In the genomic region with DNA sequence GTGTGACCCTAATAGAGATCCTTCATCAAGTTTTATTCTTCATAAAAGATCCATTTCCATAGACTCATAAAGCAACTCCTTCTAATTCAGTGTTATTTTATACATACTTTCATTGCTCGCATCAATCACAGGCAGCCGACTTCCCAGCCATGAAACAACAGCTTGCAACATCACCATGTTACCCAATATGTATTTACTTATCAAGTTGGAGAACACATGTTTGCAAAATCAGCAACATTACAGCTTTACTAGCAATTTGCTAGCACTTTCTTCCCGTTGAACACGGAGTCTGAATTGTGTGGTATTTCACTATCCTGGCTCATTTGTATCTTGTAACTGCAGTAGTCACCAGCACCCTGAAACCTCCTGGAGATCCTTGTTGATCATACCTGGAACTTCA, we compare ENCODE assay signal across 1 cellular context.
A peak's percentile ranks its signal among the peaks of the same experiment; 100 is the strongest.
TF ChIP-seq lines count a peak whose summit lies in the region.

No MANE protein-coding gene starts in this region.

TF ChIP-seq in IMR-90, 13 proteins besides CTCF, POLR2A, EP300 and RAD21:
- TF ChIP-seq SMC3 (IDR thresholded peaks at IDR 0.05; ENCODE audit: low read depth, low read length) (no peak), CEBPB (IDR thresholded peaks at IDR 0.05; ENCODE audit: low read depth, low read length) (peak; percentile 50), MAZ (IDR thresholded peaks at IDR 0.05; ENCODE audit: borderline replicate concordance, low read depth, low read length) (no peak), USF2 (IDR thresholded peaks at IDR 0.05; ENCODE audit: low read depth, low read length) (no peak), FOS (IDR thresholded peaks at IDR 0.05; ENCODE audit: low read depth, low read length) (no peak), CHD1 (IDR thresholded peaks at IDR 0.05; ENCODE audit: low read depth, low read length) (no peak)
TF ChIP-seq in IMR-90: peak in this region for 1.
